ENCODE assay signal across 23 cellular contexts in the genomic region with DNA sequence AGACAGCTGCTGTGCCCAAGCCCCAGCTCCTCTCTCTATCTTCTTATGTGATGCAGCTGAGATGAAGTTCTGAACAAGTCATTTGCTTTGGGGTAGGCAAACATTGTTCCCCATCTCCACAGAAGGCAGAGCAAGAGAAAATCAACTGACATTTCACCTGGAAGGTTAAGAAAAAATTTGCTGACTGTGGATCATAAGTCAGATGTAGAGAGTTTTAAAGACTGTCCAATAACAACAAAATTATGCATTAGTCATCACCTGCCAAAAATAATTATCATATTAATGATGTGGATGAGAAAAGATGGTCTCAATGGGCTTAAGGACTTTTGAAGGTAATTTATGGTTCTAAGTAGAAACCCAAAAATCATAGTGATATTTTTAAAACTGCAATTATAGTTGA. TPM values are rescaled to one million over a fixed set of nuclear protein-coding genes. Genes with fewer than 3 reads are reported as not detected.
"Had no signal": no experiment of that assay in that cellular context is flagged by ENCODE, and none has a peak within 500 bp of the region (broad histone marks: within the 10 kb centered on the region; RNA-seq: fewer than 3 reads in every experiment).

No MANE protein-coding gene starts in this region.

- H3K9me3 Mint-ChIP-seq: activated naive CD8-positive, alpha-beta T cell treated with anti-CD3 and anti-CD28 coated beads, Interleukin-2, amount 50 U/mL, for 24 hours; activated T-helper 2 cell treated with anti-CD3 and anti-CD28 coated beads, Interferon-gamma antibody, Interleukin-2, Interleukin-4, amounts not matched to agents 10 μg/mL and 5 μg/mL and 100 μg/mL, durations not matched to agents 14 hours and 24 hours and 36 hours; nephron progenitor cell; T-cell had no signal

- H3K27ac ChIP-seq: coronary artery, esophagus muscularis mucosa, thyroid gland, WERI-Rb-1 had no signal

- H3K4me1 ChIP-seq: esophagus muscularis mucosa, thyroid gland had no signal

- H3K27me3 ChIP-seq: esophagus muscularis mucosa, thyroid gland had no signal

- H3K9me3 ChIP-seq: esophagus muscularis mucosa, thyroid gland had no signal

- H3K27me3 Mint-ChIP-seq: activated naive CD8-positive, alpha-beta T cell treated with anti-CD3 and anti-CD28 coated beads, Interleukin-2, amount 50 U/mL, for 24 hours; T-cell had no signal

- H3K27ac Mint-ChIP-seq: activated naive CD8-positive, alpha-beta T cell treated with anti-CD3 and anti-CD28 coated beads, Interleukin-2, amount 50 U/mL, for 24 hours; activated T-helper 2 cell treated with anti-CD3 and anti-CD28 coated beads, Interferon-gamma antibody, Interleukin-2, Interleukin-4, amounts not matched to agents 10 μg/mL and 5 μg/mL and 100 μg/mL, durations not matched to agents 14 hours and 24 hours and 36 hours; nephron progenitor cell had no signal

- H3K4me3 Mint-ChIP-seq: activated naive CD8-positive, alpha-beta T cell treated with anti-CD3 and anti-CD28 coated beads, Interleukin-2, amount 50 U/mL, for 24 hours; nephron progenitor cell; T-cell had no signal

- H3K36me3 ChIP-seq: thyroid gland, WERI-Rb-1 had no signal

- H3K4me3 ChIP-seq: coronary artery, esophagus muscularis mucosa, thyroid gland had no signal

- DNase-seq: activated CD4-positive, alpha-beta T cell treated with anti-CD3 and anti-CD28 coated beads for 1 hour; activated naive CD4-positive, alpha-beta T cell; activated naive CD8-positive, alpha-beta T cell treated with anti-CD3 and anti-CD28 coated beads, Interleukin-2, amount 50 U/mL, for 24 hours; cerebellar nuclear complex; glutamatergic neuron; hippocampal formation; left cardiac atrium; nephron progenitor cell; nucleus accumbens; small intestine; stimulated activated CD4-positive, alpha-beta T cell treated with anti-CD3 and anti-CD28 coated beads, Interleukin-2, amount 100 ng/mL, for 24 hours; stimulated activated naive CD8-positive, alpha-beta T cell treated with anti-CD3 and anti-CD28 coated beads, Interleukin-15, Interleukin-2, amounts not matched to agents 100 U/mL and 50 U/mL, for 24 hours; substantia nigra; T-cell; thyroid gland; WERI-Rb-1 had no signal

- ATAC-seq: activated naive CD8-positive, alpha-beta T cell treated with anti-CD3 and anti-CD28 coated beads, Interleukin-2, amount 50 U/mL, for 24 hours; left cardiac atrium; sciatic nerve; SK-N-SH treated with all-trans-retinoic acid at 6 μM for 48 hours; stimulated activated naive CD8-positive, alpha-beta T cell treated with anti-CD3 and anti-CD28 coated beads, Interleukin-15, Interleukin-2, amounts not matched to agents 100 U/mL and 50 U/mL, for 24 hours; T-cell had no signal

RNA-seq across cellular contexts. Expression of gene KCNJ1, which starts 59.2 kb away (rescaled TPM):
- total RNA-seq: activated T-helper 2 cell treated with anti-CD3 and anti-CD28 coated beads, Interferon-gamma antibody, Interleukin-2, Interleukin-4, amounts not matched to agents 10 μg/mL and 5 μg/mL and 100 μg/mL, durations not matched to agents 14 hours and 24 hours and 36 hours; esophagus muscularis mucosa; frontal cortex; left cardiac atrium; T-cell; urinary bladder had no signal
